18 cellular contexts compared by ENCODE assay signal in the genomic region with DNA sequence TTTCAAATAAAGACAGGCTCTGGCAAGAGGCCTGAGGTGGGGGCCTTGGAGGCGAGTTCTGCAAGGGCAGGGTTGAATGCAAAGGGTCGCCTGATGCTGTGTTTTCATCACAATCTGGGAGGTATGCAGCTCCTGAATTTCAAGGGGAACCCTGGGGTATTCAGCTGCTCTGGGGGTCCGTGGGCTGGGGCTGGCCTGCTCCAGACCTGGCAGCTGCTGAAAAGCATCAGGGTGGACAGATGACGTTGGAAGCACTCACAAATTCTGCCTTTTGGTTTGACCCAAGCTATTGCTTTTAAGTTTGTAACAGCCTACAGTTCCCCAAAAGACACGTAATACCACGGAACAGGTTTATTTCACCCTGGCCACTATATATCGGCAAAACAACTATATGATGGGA. TPM values are rescaled to one million over a fixed set of nuclear protein-coding genes. Genes with fewer than 3 reads are reported as not detected.
DNase-seq lines count a peak whose midpoint lies in the region; ATAC-seq and TF ChIP-seq lines count a peak whose summit lies in the region.
"Had no signal": no experiment of that assay in that cellular context is flagged by ENCODE, and none has a peak within 500 bp of the region (broad histone marks: within the 10 kb centered on the region; RNA-seq: fewer than 3 reads in every experiment).

No MANE protein-coding gene starts in this region.

- ATAC-seq in heart left ventricle (no peak), Right ventricle myocardium inferior (no peak)
- no peak for ATAC-seq in activated CD4-positive, CD25-positive, alpha-beta regulatory T cell treated with anti-CD3 and anti-CD28 coated beads, Interleukin-2, amount 50 U/mL, for 24 hours
- ATAC-seq: A549 had no signal

- H3K36me3 ChIP-seq in heart left ventricle (no peaks in the 10 kb centered on the region), left ventricle myocardium inferior (no peaks in the 10 kb centered on the region), right atrium auricular region (no peaks in the 10 kb centered on the region), SJCRH30 (peaks cover 4% of the 10 kb centered on the region; the same call in 1 of the 2 replicates)

- H3K4me3 ChIP-seq in heart left ventricle = no peak overlapping the region
- no peak overlapping the region for H3K4me3 ChIP-seq in left ventricle myocardium inferior
- H3K4me3 ChIP-seq in right atrium auricular region = no peak overlapping the region
- no peak overlapping the region for H3K4me3 ChIP-seq in SJCRH30
- H3K4me3 ChIP-seq: A549 had no signal

- H3K4me1 ChIP-seq in heart left ventricle (peaks cover 0 to 12% (median 0%) of the 10 kb centered on the region in 12 donors), left ventricle myocardium inferior (peaks cover 14% of the 10 kb centered on the region), right atrium auricular region (no peaks in the 10 kb centered on the region), SJCRH30 (peaks cover 12% of the 10 kb centered on the region)
- H3K4me1 ChIP-seq: A549 had no signal

- intact Hi-C loops in heart left ventricle (cut with DNase I) (no loop called here), Right ventricle myocardium inferior (cut with DNase I) (no loop called here), left ventricle myocardium inferior (cut with micrococcal nuclease) (no loop called here)

- 86 to 94% (median 89%) methylated on average over 7 of the region's 7 CpGs for WGBS in heart left ventricle, 4 donors

- no peaks in the 10 kb centered on the region for H3K9me3 ChIP-seq in heart left ventricle
- H3K9me3 ChIP-seq in left ventricle myocardium inferior (replicated peaks) = no peaks in the 10 kb centered on the region
- H3K9me3 ChIP-seq in right atrium auricular region = no peaks in the 10 kb centered on the region
- H3K9me3 ChIP-seq in SJCRH30 (replicated peaks) = no peaks in the 10 kb centered on the region; the same call in 1 of the 2 replicates
- H3K9me3 ChIP-seq: A549 had no signal

- TF ChIP-seq CTCF in heart left ventricle (IDR thresholded peaks at IDR 0.05) (no peak), left ventricle myocardium inferior (IDR thresholded peaks at IDR 0.05; ENCODE audit: borderline replicate concordance) (no peak), right atrium auricular region (IDR thresholded peaks at IDR 0.05) (no peak)

- no peak for TF ChIP-seq POLR2A in heart left ventricle (IDR thresholded peaks at IDR 0.05)

- H3K27me3 ChIP-seq in heart left ventricle (no peaks in the 10 kb centered on the region), left ventricle myocardium inferior (ENCODE audit: low read depth) (peaks cover 19% of the 10 kb centered on the region), right atrium auricular region (no peaks in the 10 kb centered on the region), SJCRH30 (no peaks in the 10 kb centered on the region)

- peak overlapping the region in 8 of 12 donors; percentile 52 to 79 (median 70) for H3K27ac ChIP-seq in heart left ventricle
- peak overlapping the region; percentile 64 for H3K27ac ChIP-seq in left ventricle myocardium inferior (replicated peaks)
- H3K27ac ChIP-seq in right atrium auricular region = no peak overlapping the region
- H3K27ac ChIP-seq in SJCRH30 = no peak overlapping the region
- H3K27ac ChIP-seq: 22Rv1 had no signal

- DNase-seq in heart left ventricle (peak in 2 of 5 donors; percentile 15 to 21), Right ventricle myocardium inferior (ENCODE audit: missing footprints) (no peak), left ventricle myocardium inferior (no peak), right atrium auricular region (ENCODE audit: low spot score) (no peak), SJCRH30 (peak; percentile 56 to 61), D341Med (ENCODE audit: low spot score) (no peak)
- DNase-seq: AML-193; C1 segment of cervical spinal cord; CD4-positive, alpha-beta memory T cell; CD4-positive, CD25-positive, alpha-beta regulatory T cell; CD8-positive, alpha-beta memory T cell; COR-L47; DMS79 treated with DMSO at 0.1 percent for 48 hours; GF-D8 had no signal

RNA-seq across cellular contexts. Expression of gene DNAH17, which starts 1.3 kb away (rescaled TPM):
- total RNA-seq in heart left ventricle (under 1 TPM in 5 of 9 donors, not detected in 4; 0.02 to 0.63 (median 0.25) TPM), Right ventricle myocardium inferior (not detected), left ventricle myocardium inferior (not detected), right atrium auricular region (under 1 TPM in 1 of 2 donors, not detected in 1; 0.04 TPM)
- under 1 TPM; 0.04 to 0.17 TPM for polyA plus RNA-seq in heart left ventricle
- total RNA-seq in SJCRH30 (2014; rRNA removed; shearing (Covaris generic)) = 3.1 and 3.7 TPM in 2 replicates
- polyA plus RNA-seq: BJ; CD8-positive, alpha-beta memory T cell had no signal

Comparison
In these comparisons a context has a peak if more than half of its experiments do, and no peak if none do; other contexts are left out.
1. H3K27ac ChIP-seq: peak in heart left ventricle (8 of 12) and left ventricle myocardium inferior (single experiment); none in right atrium auricular region (0 of 2) and SJCRH30 (single experiment).
2. DNase-seq: peak in SJCRH30 (2 of 2); none in Right ventricle myocardium inferior (single experiment), left ventricle myocardium inferior (single experiment), right atrium auricular region (single experiment) and D341Med (single experiment).